17 cellular contexts compared by ENCODE assay signal in genomic region chr12:41940571-41940970, GRCh38.
A peak's percentile ranks its signal among the peaks of the same experiment; 100 is the strongest.
DNase-seq lines count a peak whose midpoint lies in the region; ATAC-seq and TF ChIP-seq lines count a peak whose summit lies in the region.
"Had no signal": no experiment of that assay in that cellular context is flagged by ENCODE, and none has a peak within 500 bp of the region (broad histone marks: within the 10 kb centered on the region; RNA-seq: fewer than 3 reads in every experiment).

No MANE protein-coding gene starts in this region.

- DNase-seq in M059J (ENCODE audit: low read depth) = peak; percentile 11
- peak; percentile 9 for DNase-seq in RPMI7951 (ENCODE audit: low read depth)
- DNase-seq in mesothelial cell of epicardium (ENCODE audit: low spot score in 2 of 2, unreplicated experiment in 2 of 2) = no peak
- no peak for DNase-seq in GM13977 (ENCODE audit: low spot score)
- no peak for DNase-seq in iPS-NIHi11 (ENCODE audit: low spot score)
- no peak for DNase-seq in G401 (ENCODE audit: low spot score)
- DNase-seq: ACHN; BE2C; C1 segment of cervical spinal cord; CD4-positive, CD25-positive, alpha-beta regulatory T cell; DMS79 treated with DMSO at 0.1 percent for 48 hours; EL; HCEC 1CT; IMR-90 had no signal

- H3K4me3 Mint-ChIP-seq in mesothelial cell of epicardium = no peak overlapping the region
- H3K4me3 Mint-ChIP-seq: CD4-positive, CD25-positive, alpha-beta regulatory T cell; GM23338 had no signal

- H3K9me3 Mint-ChIP-seq in mesothelial cell of epicardium = peaks cover 22% of the 10 kb centered on the region

- TF ChIP-seq CTCF in mesothelial cell of epicardium (IDR thresholded peaks at IDR 0.05; ENCODE audit: unreplicated experiment) = no peak
- no peak for TF ChIP-seq CTCF in GM13977 (IDR thresholded peaks at IDR 0.05; ENCODE audit: extremely low read depth, insufficient read depth, missing control alignments)

- no peak for ATAC-seq in HG03520 (IDR thresholded peaks at IDR 0.05; ENCODE audit: unreplicated experiment)
- ATAC-seq: GM23338, K562 had no signal

- H3K4me1 Mint-ChIP-seq in mesothelial cell of epicardium = peaks cover 28% of the 10 kb centered on the region
- H3K4me1 Mint-ChIP-seq: CD4-positive, CD25-positive, alpha-beta regulatory T cell; GM23338 had no signal

- H3K27ac Mint-ChIP-seq in mesothelial cell of epicardium = peak overlapping the region; percentile 22
- H3K27ac Mint-ChIP-seq: CD4-positive, CD25-positive, alpha-beta regulatory T cell; GM23338 had no signal

- in situ Hi-C loops in GM13977 (cut with MboI; ENCODE audit: low pct_unique_long_range_greater_than_20kb, low sequenced_read_pairs, unreplicated experiment) = no loop called here
- in situ Hi-C loops in G401 (cut with HindIII; ENCODE audit: low sequenced_read_pairs) = no loop called here

- peaks cover 7% of the 10 kb centered on the region for H3K36me3 Mint-ChIP-seq in mesothelial cell of epicardium
- H3K36me3 Mint-ChIP-seq: CD4-positive, CD25-positive, alpha-beta regulatory T cell had no signal

- H3K27me3 Mint-ChIP-seq in mesothelial cell of epicardium (ENCODE audit: low read depth) = no peaks in the 10 kb centered on the region

Comparison
In these comparisons a context has a peak if more than half of its experiments do, and no peak if none do; other contexts are left out.
1. DNase-seq: peak in M059J (single experiment) and RPMI7951 (single experiment); none in mesothelial cell of epicardium (0 of 2), GM13977 (single experiment), iPS-NIHi11 (single experiment) and G401 (single experiment).